Comparison of ENCODE assay signal across 24 cellular contexts in genomic region chr2:69563021-69563420, GRCh38.
A peak's percentile ranks its signal among the peaks of the same experiment; 100 is the strongest.
DNase-seq lines count a peak whose midpoint lies in the region; ATAC-seq and TF ChIP-seq lines count a peak whose summit lies in the region.
"Had no signal": no experiment of that assay in that cellular context is flagged by ENCODE, and none has a peak within 500 bp of the region (broad histone marks: within the 10 kb centered on the region; RNA-seq: fewer than 3 reads in every experiment).

No MANE protein-coding gene starts in this region.

- ATAC-seq in natural killer cell (no peak), HG03460 (IDR thresholded peaks at IDR 0.05; ENCODE audit: unreplicated experiment) (no peak)
- ATAC-seq in natural killer cell treated with Interleukin-12 subunit alpha and Interleukin-12 subunit beta and Interleukin-15 and Interleukin-18, amount 100 ng/mL, for 72 hours, result no peak
- ATAC-seq in central memory CD8-positive, alpha-beta T cell (replicated peaks; ENCODE audit: extremely low read depth, poor library complexity, severe bottlenecking), result no peak
- ATAC-seq: activated T-cell treated with anti-CD3 and anti-CD28 coated beads, Interleukin-2, amount 50 U/mL, for 4 hours; gastroesophageal sphincter; GM23338; lower lobe of right lung; psoas muscle; sciatic nerve had no signal

- H3K27me3 Mint-ChIP-seq in natural killer cell (ENCODE audit: low read depth in 2 of 2) (no peaks in the 10 kb centered on the region), Calu3 (ENCODE audit: unreplicated experiment) (no peaks in the 10 kb centered on the region)
- H3K27me3 Mint-ChIP-seq in natural killer cell treated with Interleukin-12 subunit alpha and Interleukin-12 subunit beta and Interleukin-15 and Interleukin-18, amount 100 ng/mL, for 72 hours, result no peaks in the 10 kb centered on the region
- H3K27me3 Mint-ChIP-seq in central memory CD8-positive, alpha-beta T cell, result no peaks in the 10 kb centered on the region

- intact Hi-C loops in natural killer cell (cut with micrococcal nuclease) (no loop called here), Calu3 (cut with micrococcal nuclease; ENCODE audit: unreplicated experiment) (no loop called here)

- H3K27ac Mint-ChIP-seq in natural killer cell (peak overlapping the region; percentile 2 to 75), Calu3 (ENCODE audit: unreplicated experiment) (no peak overlapping the region)
- H3K27ac Mint-ChIP-seq in natural killer cell treated with Interleukin-12 subunit alpha and Interleukin-12 subunit beta and Interleukin-15 and Interleukin-18, amount 100 ng/mL, for 72 hours, result peak overlapping the region in 1 of 2 donors; percentile 18
- peak overlapping the region; percentile 63 for H3K27ac Mint-ChIP-seq in central memory CD8-positive, alpha-beta T cell (ENCODE audit: low read depth)
- H3K27ac Mint-ChIP-seq: IgD-negative memory B cell, nephron had no signal

- H3K36me3 Mint-ChIP-seq in natural killer cell (no peaks in the 10 kb centered on the region), Calu3 (ENCODE audit: insufficient read depth, unreplicated experiment) (no peaks in the 10 kb centered on the region)
- H3K36me3 Mint-ChIP-seq in natural killer cell treated with Interleukin-12 subunit alpha and Interleukin-12 subunit beta and Interleukin-15 and Interleukin-18, amount 100 ng/mL, for 72 hours, result no peaks in the 10 kb centered on the region
- peaks cover 4% of the 10 kb centered on the region for H3K36me3 Mint-ChIP-seq in central memory CD8-positive, alpha-beta T cell (ENCODE audit: insufficient read depth)
- H3K36me3 Mint-ChIP-seq: IgD-negative memory B cell had no signal

- CTCF ChIA-PET in Calu3 (lab: Charles Lee), result no interaction called here

- no TSS peak for BruUV-seq in Calu3 (replicated peaks; lab: Mats Ljungman, UMichigan)

- DNase-seq in natural killer cell, result no peak
- no peak for DNase-seq in natural killer cell treated with Interleukin-12 subunit alpha and Interleukin-12 subunit beta and Interleukin-15 and Interleukin-18, amount 100 ng/mL, for 72 hours (ENCODE audit: low spot score)
- DNase-seq in NCI-H146 (lab: John Stamatoyannopoulos, UW), result peak; percentile 74
- no peak for DNase-seq in central memory CD8-positive, alpha-beta T cell (ENCODE audit: low spot score in 2 of 2)
- no peak for DNase-seq in Calu3
- no peak for DNase-seq in RKO (ENCODE audit: low spot score)
- DNase-seq: activated CD4-positive, alpha-beta T cell treated with anti-CD3 and anti-CD28 coated beads for 48 hours; activated gamma-delta T cell treated with Interleukin-2 at 50 U/mL for 16 hours; activated T-cell treated with anti-CD3 and anti-CD28 coated beads, Interleukin-2, amount 50 U/mL, for 4 hours; DND-41; GF-D8; lower lobe of right lung; NCI-H1930; NCI-H2227 treated with DMSO at 0.1 percent for 48 hours; NCI-H526 treated with DMSO at 0.1 percent for 48 hours; psoas muscle; stimulated activated CD4-positive, alpha-beta T cell treated with anti-CD3 and anti-CD28 coated beads, Interleukin-4, amount 100 ng/mL, for 1 hour; T-helper 9 cell had no signal

- H3K9me3 Mint-ChIP-seq in natural killer cell, result no peaks in the 10 kb centered on the region
- H3K9me3 Mint-ChIP-seq in natural killer cell treated with Interleukin-12 subunit alpha and Interleukin-12 subunit beta and Interleukin-15 and Interleukin-18, amount 100 ng/mL, for 72 hours, result no peaks in the 10 kb centered on the region
- H3K9me3 Mint-ChIP-seq in central memory CD8-positive, alpha-beta T cell, result no peaks in the 10 kb centered on the region
- no peaks in the 10 kb centered on the region for H3K9me3 Mint-ChIP-seq in Calu3 (ENCODE audit: low read depth, unreplicated experiment)
- H3K9me3 Mint-ChIP-seq: activated T-cell treated with anti-CD3 and anti-CD28 coated beads, Interleukin-2, amount 50 U/mL, for 4 hours; GM23338; IgD-negative memory B cell; nephron had no signal

- TF ChIP-seq CTCF in natural killer cell (IDR thresholded peaks at IDR 0.05) (no peak), Calu3 (IDR thresholded peaks at IDR 0.05; ENCODE audit: unreplicated experiment) (no peak)

- H3K4me1 Mint-ChIP-seq in natural killer cell (peaks cover 82 to 94% of the 10 kb centered on the region in 2 donors), Calu3 (ENCODE audit: low read depth, unreplicated experiment) (peaks cover 28% of the 10 kb centered on the region)
- H3K4me1 Mint-ChIP-seq in natural killer cell treated with Interleukin-12 subunit alpha and Interleukin-12 subunit beta and Interleukin-15 and Interleukin-18, amount 100 ng/mL, for 72 hours (ENCODE audit: low read depth in 2 of 2), result peaks cover 45 to 66% of the 10 kb centered on the region in 2 donors
- H3K4me1 Mint-ChIP-seq in central memory CD8-positive, alpha-beta T cell, result peaks cover 83% of the 10 kb centered on the region

- H3K4me3 Mint-ChIP-seq in natural killer cell (no peak overlapping the region), Calu3 (ENCODE audit: low read depth, unreplicated experiment) (no peak overlapping the region)
- H3K4me3 Mint-ChIP-seq in natural killer cell treated with Interleukin-12 subunit alpha and Interleukin-12 subunit beta and Interleukin-15 and Interleukin-18, amount 100 ng/mL, for 72 hours, result no peak overlapping the region
- H3K4me3 Mint-ChIP-seq in central memory CD8-positive, alpha-beta T cell, result no peak overlapping the region
- H3K4me3 Mint-ChIP-seq: activated T-cell treated with anti-CD3 and anti-CD28 coated beads, Interleukin-2, amount 50 U/mL, for 4 hours; GM23338; IgD-negative memory B cell; nephron had no signal
